ENCODE assay signal across 13 cellular contexts in the genomic region with DNA sequence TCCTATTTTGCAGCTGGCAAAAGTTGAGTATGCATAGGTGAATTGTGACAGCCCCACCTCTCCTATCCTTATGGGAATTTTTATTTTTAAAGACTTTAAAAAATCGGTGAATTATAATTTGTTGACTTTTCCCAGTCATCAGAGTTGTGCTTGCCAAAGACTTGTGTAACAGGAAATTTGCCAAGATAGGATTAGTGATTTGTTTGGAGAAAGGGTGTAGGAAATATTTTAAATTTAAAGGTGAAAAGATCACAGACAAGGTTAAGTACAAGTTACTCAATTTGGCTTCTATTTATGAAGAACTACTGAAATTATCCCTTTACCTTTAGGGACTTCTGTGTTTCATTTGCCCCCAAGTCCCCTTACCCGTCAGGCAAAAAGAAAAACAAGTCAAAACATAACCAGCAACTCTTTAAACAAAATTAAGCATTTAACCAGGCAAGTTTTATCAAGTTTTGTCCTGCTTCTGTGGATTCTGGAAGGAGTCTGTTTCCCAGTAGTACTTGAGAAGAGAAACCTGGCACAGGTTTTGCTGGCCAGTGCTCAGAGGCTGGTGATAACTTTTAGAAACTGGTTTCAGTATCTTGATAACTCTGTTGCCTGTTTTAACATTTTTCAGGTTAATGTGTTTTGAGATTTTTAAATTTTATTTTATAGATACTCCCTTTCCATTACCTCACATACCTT.
DNase-seq lines count a peak whose midpoint lies in the region; ATAC-seq, FAIRE-seq and TF ChIP-seq lines count a peak whose summit lies in the region.
"Had no signal": no experiment of that assay in that cellular context is flagged by ENCODE, and none has a peak within 500 bp of the region (broad histone marks: within the 10 kb centered on the region; RNA-seq: fewer than 3 reads in every experiment).

No MANE protein-coding gene starts in this region.

- H3K36me3 ChIP-seq in RWPE2 (ENCODE audit: low read depth) = no peaks in the 10 kb centered on the region
- H3K36me3 ChIP-seq in kidney (ENCODE audit: control insufficient read depth in 1 of 2, insufficient read depth in 2 of 2, low read length in 2 of 2) = peaks cover 0 to 5% of the 10 kb centered on the region in 2 donors
- H3K36me3 ChIP-seq in thyroid gland = no peaks in the 10 kb centered on the region

- DNase-seq in RWPE2 (ENCODE audit: low spot score) = no peak
- peak; percentile 91 for DNase-seq in epithelial cell of esophagus (ENCODE audit: low read depth)
- DNase-seq in kidney = no peak
- DNase-seq in thyroid gland = peak; percentile 84 to 88
- no peak for DNase-seq in NCI-H1092 (lab: John Stamatoyannopoulos, UW)
- no peak for DNase-seq in Ammon's horn (ENCODE audit: low spot score)
- DNase-seq: activated CD4-positive, alpha-beta memory T cell treated with anti-CD3 and anti-CD28 coated beads for 36 hours; NCI-H1092 treated with DMSO at 0.1 percent for 48 hours; NCI-H345; stimulated activated naive CD4-positive, alpha-beta T cell treated with Interleukin-2 at 50 U/mL for 16 hours had no signal

- H3K4me1 ChIP-seq in RWPE2 (ENCODE audit: insufficient read depth, poor library complexity, severe bottlenecking) = peaks cover 37% of the 10 kb centered on the region
- H3K4me1 ChIP-seq in kidney (ENCODE audit: control insufficient read depth in 1 of 2, insufficient read depth in 1 of 2, low read depth in 1 of 2, low read length in 2 of 2) = peaks cover 2 to 4% of the 10 kb centered on the region in 2 donors
- H3K4me1 ChIP-seq in thyroid gland = peaks cover 42 to 56% of the 10 kb centered on the region in 2 donors

- TF ChIP-seq POLR2A in thyroid gland (IDR thresholded peaks at IDR 0.05) = no peak

- ATAC-seq in RWPE2 (ENCODE audit: low read depth) (peak; percentile 68), GM19035 (IDR thresholded peaks at IDR 0.05; ENCODE audit: unreplicated experiment) (no peak)

- intact Hi-C loops in kidney (cut with DNase I) = no loop called here
- intact Hi-C loops in thyroid gland (cut with DNase I) = no loop called here

- H3K27ac ChIP-seq in RWPE2 (ENCODE audit: poor library complexity, severe bottlenecking) = peak overlapping the region; percentile 87
- H3K27ac ChIP-seq in kidney (ENCODE audit: low read depth in 2 of 2, low read length in 2 of 2) = peak overlapping the region; percentile 18 to 23
- peak overlapping the region; percentile 71 to 89 (median 77) for H3K27ac ChIP-seq in thyroid gland

- H3K9ac ChIP-seq in kidney (ENCODE audit: low read length in 2 of 2) = no peak overlapping the region

- FAIRE-seq in kidney (lab: Jason Lieb, UNC) = no peak
- FAIRE-seq: H54, HTR-8/SVneo had no signal

- H3K4me3 ChIP-seq in RWPE2 (ENCODE audit: severe bottlenecking) (no peak overlapping the region), epithelial cell of esophagus (ENCODE audit: low read length) (no peak overlapping the region), kidney (ENCODE audit: low read length in 2 of 2) (no peak overlapping the region), thyroid gland (replicated peaks in 1 of 3) (no peak overlapping the region)

- H3K9me3 ChIP-seq in RWPE2 (ENCODE audit: severe bottlenecking) = no peaks in the 10 kb centered on the region
- no peaks in the 10 kb centered on the region for H3K9me3 ChIP-seq in kidney (ENCODE audit: control insufficient read depth in 1 of 2, low read length in 2 of 2)
- H3K9me3 ChIP-seq in thyroid gland = no peaks in the 10 kb centered on the region

- H3K27me3 ChIP-seq in RWPE2 (ENCODE audit: insufficient read depth, poor library complexity, severe bottlenecking) (no peaks in the 10 kb centered on the region), thyroid gland (no peaks in the 10 kb centered on the region)

- TF ChIP-seq CTCF in RWPE2 (IDR thresholded peaks at IDR 0.05; ENCODE audit: poor library complexity, severe bottlenecking) = no peak
- no peak for TF ChIP-seq CTCF in epithelial cell of esophagus (IDR thresholded peaks at IDR 0.05; ENCODE audit: insufficient read depth, low read depth, low read length, missing control alignments)
- TF ChIP-seq CTCF in kidney (IDR thresholded peaks at IDR 0.05; ENCODE audit: borderline replicate concordance, extremely low read depth, insufficient read depth) = no peak
- TF ChIP-seq CTCF in thyroid gland (IDR thresholded peaks at IDR 0.05) = no peak

- WGBS in thyroid gland, 2 donors = 9 to 16% methylated on average over 2 of the region's 2 CpGs

Comparison
In these comparisons a context has a peak if more than half of its experiments do, and no peak if none do; other contexts are left out.
1. DNase-seq: peak in epithelial cell of esophagus (single experiment) and thyroid gland (2 of 2); none in RWPE2 (single experiment), kidney (single experiment), NCI-H1092 (single experiment) and Ammon's horn (single experiment).
2. H3K27ac ChIP-seq: peak in every context shown above with its lines; median percentile 87 in RWPE2; 77 in thyroid gland; 20 in kidney.